Comparison of ENCODE assay signal across 9 cellular contexts in genomic region chr17:18920911-18921441, GRCh38. TPM values are rescaled to one million over a fixed set of nuclear protein-coding genes. Genes with fewer than 3 reads are reported as not detected.
DNase-seq lines count a peak whose midpoint lies in the region; ATAC-seq and TF ChIP-seq lines count a peak whose summit lies in the region.
"Had no signal": no experiment of that assay in that cellular context is flagged by ENCODE, and none has a peak within 500 bp of the region (broad histone marks: within the 10 kb centered on the region; RNA-seq: fewer than 3 reads in every experiment).

No MANE protein-coding gene starts in this region.

- DNase-seq in choroid plexus epithelial cell (ENCODE audit: low read depth) = peak; percentile 20
- no peak for DNase-seq in sigmoid colon
- no peak for DNase-seq in HT-29 (ENCODE audit: low spot score)
- DNase-seq in activated CD8-positive, alpha-beta memory T cell treated with anti-CD3 and anti-CD28 coated beads, Interleukin-2, amount 50 U/mL, for 4 hours = no peak
- DNase-seq in hypothalamus (lab: John Stamatoyannopoulos, UW) = no peak
- DNase-seq: NCI-H1417 had no signal

- H3K4me3 ChIP-seq in KMS-11 (IDR thresholded peaks at IDR 0.05; ENCODE audit: insufficient read depth, low read depth, low read length) = no peak overlapping the region
- no peak overlapping the region for H3K4me3 ChIP-seq in choroid plexus epithelial cell (ENCODE audit: low read depth, low read length)
- no peak overlapping the region for H3K4me3 ChIP-seq in sigmoid colon

- whole genome bisulfite sequencing in sigmoid colon, 2 donors = 15 to 17% methylated on average over 6 of the region's 6 CpGs

- no peaks in the 10 kb centered on the region for H3K9me3 ChIP-seq in sigmoid colon

- no peak for TF ChIP-seq EP300 in sigmoid colon (IDR thresholded peaks at IDR 0.05)

- peak overlapping the region; percentile 78; the same call in 1 of the 2 replicates for H3K9ac ChIP-seq in KMS-11

- no peak for TF ChIP-seq CTCF in KMS-11 (conservative IDR thresholded peaks at IDR 0.05; ENCODE audit: low read depth, low read length)
- no peak for TF ChIP-seq CTCF in choroid plexus epithelial cell (conservative IDR thresholded peaks at IDR 0.05; ENCODE audit: low read depth, low read length)
- TF ChIP-seq CTCF in sigmoid colon (IDR thresholded peaks at IDR 0.05) = no peak

- H3K36me3 ChIP-seq in KMS-11 (ENCODE audit: insufficient read depth) = no peaks in the 10 kb centered on the region
- H3K36me3 ChIP-seq in sigmoid colon = peaks cover 0 to 12% (median 0%) of the 10 kb centered on the region in 4 donors

- H3K4me1 ChIP-seq in KMS-11 (ENCODE audit: low read depth, poor library complexity, severe bottlenecking) (peaks cover 56% of the 10 kb centered on the region), sigmoid colon (peaks cover 0 to 39% (median 28%) of the 10 kb centered on the region in 4 donors)

- intact Hi-C loops in sigmoid colon (cut with DNase I) = no loop called here

- no peak for TF ChIP-seq POLR2A in sigmoid colon (IDR thresholded peaks at IDR 0.05)

- H3K79me2 ChIP-seq in KMS-11 (ENCODE audit: insufficient read depth, low read depth) = peaks cover 9% of the 10 kb centered on the region; the same call in 1 of the 2 replicates

- no peak overlapping the region for H2AFZ ChIP-seq in KMS-11 (ENCODE audit: low read depth)

- H3K27ac ChIP-seq in KMS-11 (peak overlapping the region; percentile 95), sigmoid colon (peak overlapping the region in 3 of 4 donors; percentile 49 to 71 (median 55))

- H3K27me3 ChIP-seq in KMS-11 (ENCODE audit: insufficient read depth, low read depth) = no peaks in the 10 kb centered on the region
- H3K27me3 ChIP-seq in sigmoid colon = no peaks in the 10 kb centered on the region

- H4K20me1 ChIP-seq in KMS-11 (ENCODE audit: insufficient read depth) = no peaks in the 10 kb centered on the region

- H3K4me2 ChIP-seq in KMS-11 = peak overlapping the region; percentile 66

- ATAC-seq in GM18909 (IDR thresholded peaks at IDR 0.05; ENCODE audit: poor library complexity, unreplicated experiment) = peak; percentile 44

RNA-seq across cellular contexts. Expression of gene SLC5A10, which starts 31.0 kb away (rescaled TPM):
- not detected for total RNA-seq in sigmoid colon
- polyA plus RNA-seq in sigmoid colon = under 1 TPM in 1 of 3 donors, not detected in 2; 0.19 TPM
- not detected in 2 replicates for total RNA-seq in HT-29 (2014; rRNA removed; shearing (Covaris generic))
- total RNA-seq: skeletal muscle tissue had no signal
